In genomic region chr17:4959261-4959965, GRCh38 we compare ENCODE assay signal across 22 cellular contexts. TPM values are rescaled to one million over a fixed set of nuclear protein-coding genes. Genes with fewer than 3 reads are reported as not detected.
DNase-seq lines count a peak whose midpoint lies in the region; ATAC-seq, FAIRE-seq and TF ChIP-seq lines count a peak whose summit lies in the region.
"Had no signal": no experiment of that assay in that cellular context is flagged by ENCODE, and none has a peak within 500 bp of the region (broad histone marks: within the 10 kb centered on the region; RNA-seq: fewer than 3 reads in every experiment).

No MANE protein-coding gene starts in this region.

- WGBS in right cardiac atrium, result 86% methylated on average over 18 of the region's 18 CpGs
- WGBS in HepG2 (ENCODE audit: low lambda C conversion rate), result 94% methylated on average over 18 of the region's 18 CpGs

- no peak for TF ChIP-seq EP300 in HepG2 (IDR thresholded peaks at IDR 0.05; ENCODE audit: low read depth in 2 of 2, low read length in 2 of 2)
- TF ChIP-seq EP300 in HepG2 (CRISPR knock-in tag; IDR thresholded peaks at IDR 0.05; ENCODE audit: borderline replicate concordance), result no peak

- peaks cover 3 to 27% of the 10 kb centered on the region in 2 experiments; a peak in 3 of 5 replicates for H3K36me3 ChIP-seq in HepG2 (replicated peaks in 1 of 2; ENCODE audit: control insufficient read depth in 1 of 2, insufficient read depth in 2 of 2, low read length in 2 of 2)

- H3K27me3 ChIP-seq in right cardiac atrium (ENCODE audit: control insufficient read depth, insufficient read depth) (no peaks in the 10 kb centered on the region), HepG2 (ENCODE audit: control insufficient read depth in 1 of 2, insufficient read depth in 2 of 2, low read length in 2 of 2) (no peaks in the 10 kb centered on the region)

- FAIRE-seq in HepG2 (lab: Jason Lieb, UNC), result no peak
- FAIRE-seq: astrocyte, kidney had no signal

- no peaks in the 10 kb centered on the region for H4K20me1 ChIP-seq in HepG2 (ENCODE audit: insufficient read depth, low read length)

- H2AFZ ChIP-seq in HepG2 (ENCODE audit: low read length), result no peak overlapping the region

- H3K27ac Mint-ChIP-seq in WTC11, result peak overlapping the region; percentile 33; the same call in 1 of the 2 replicates
- H3K27ac Mint-ChIP-seq in CD14-positive monocyte, result peak overlapping the region in 1 of 7 donors; percentile 26
- H3K27ac Mint-ChIP-seq: activated T-helper 1 cell treated with anti-CD3 and anti-CD28 coated beads, Interleukin-12 subunit alpha, Interleukin-12 subunit beta, Interleukin-2, Interleukin-4 antibody, amounts not matched to agents 30 ng/mL and 10 ng/mL and 1 ng/mL, durations not matched to agents 14 hours and 24 hours and 36 hours had no signal

- peaks cover 18% of the 10 kb centered on the region for H3K4me1 Mint-ChIP-seq in WTC11
- H3K4me1 Mint-ChIP-seq in CD14-positive monocyte, result peaks cover 16% of the 10 kb centered on the region

- ATAC-seq in right cardiac atrium, result peak; percentile 7 to 9
- ATAC-seq in Right ventricle myocardium superior (ENCODE audit: poor library complexity), result no peak
- peak; percentile 36 for ATAC-seq in WTC11
- ATAC-seq in HepG2, result peak; percentile 18; the same call in 2 of the 3 replicates
- ATAC-seq in GM18907 (IDR thresholded peaks at IDR 0.05; ENCODE audit: unreplicated experiment), result no peak

- H3K9ac ChIP-seq in HepG2 (ENCODE audit: insufficient read depth, low read depth, low read length), result no peak overlapping the region
- H3K9ac ChIP-seq: KMS-11 had no signal

- H3K4me3 ChIP-seq in right cardiac atrium (ENCODE audit: low read length), result no peak overlapping the region
- no peak overlapping the region for H3K4me3 ChIP-seq in HepG2 (replicated peaks in 1 of 3; ENCODE audit: insufficient read depth in 1 of 3, low read depth in 2 of 3, low read length in 3 of 3)
- H3K4me3 ChIP-seq: SK-N-MC had no signal

- no peak for TF ChIP-seq POLR2A in HepG2 (IDR thresholded peaks at IDR 0.05; ENCODE audit: insufficient read depth in 1 of 2, low read depth in 2 of 2, low read length in 2 of 2)

- H3K9me3 Mint-ChIP-seq in WTC11 (no peaks in the 10 kb centered on the region), CD14-positive monocyte (peaks cover 0 to 2% (median 0%) of the 10 kb centered on the region in 7 donors)
- H3K9me3 Mint-ChIP-seq: activated naive CD4-positive, alpha-beta T cell treated with anti-CD3 and anti-CD28 coated beads, Interleukin-2, amount 50 U/mL, for 72 hours; activated T-helper 1 cell treated with anti-CD3 and anti-CD28 coated beads, Interleukin-12 subunit alpha, Interleukin-12 subunit beta, Interleukin-2, Interleukin-4 antibody, amounts not matched to agents 30 ng/mL and 10 ng/mL and 1 ng/mL, durations not matched to agents 14 hours and 24 hours and 36 hours had no signal

- no peaks in the 10 kb centered on the region for H3K27me3 Mint-ChIP-seq in WTC11 (ENCODE audit: low read depth)
- H3K27me3 Mint-ChIP-seq in CD14-positive monocyte (ENCODE audit: low read depth in 3 of 3), result peaks cover 0 to 2% (median 0%) of the 10 kb centered on the region in 3 donors

- DNase-seq in right cardiac atrium (no peak), Right ventricle myocardium superior (no peak), WTC11 (ENCODE audit: low spot score) (no peak), HepG2 (ENCODE audit: low spot score) (no peak), SHP77 treated with DMSO at 0.1 percent for 48 hours (lab: John Stamatoyannopoulos, UW) (no peak), DMS79 treated with DMSO at 0.1 percent for 48 hours (lab: John Stamatoyannopoulos, UW) (no peak), CD14-positive monocyte (ENCODE audit: low spot score) (no peak)
- DNase-seq: activated CD4-positive, alpha-beta T cell treated with anti-CD3 and anti-CD28 coated beads for 48 hours; effector CD8-positive, alpha-beta T cell; GDM1; kidney; NCI-H187; NCI-H748 treated with DMSO at 0.1 percent for 48 hours; stimulated activated CD4-positive, alpha-beta T cell treated with anti-CD3 and anti-CD28 coated beads, Interleukin-12 subunit alpha, Interleukin-12 subunit beta, amount 100 ng/mL, for 4 hours; T-helper 2 cell had no signal

- CTCF ChIA-PET in WTC11 (lab: Charles Lee), result interaction anchor here (0.9 to 1.7 kb wide), 3 partner anchors 8 to 50 kb away, joined by 3 to 4 read pairs (median 4); partner anchors contain the start of gene ENO3
- CTCF ChIA-PET in HepG2 (lab: Yijun Ruan, JAX; ENCODE audit: low intra/inter-chr PET ratio, low total read pairs), result no interaction called here

- H3K4me1 ChIP-seq in right cardiac atrium (ENCODE audit: control insufficient read depth, insufficient read depth, low read length), result no peaks in the 10 kb centered on the region
- 0 out of 2 replicates have a peak, but pooled peaks cover 4% of the 10 kb centered on the region for H3K4me1 ChIP-seq in HepG2 (ENCODE audit: insufficient read depth, low read length)

- H3K79me2 ChIP-seq in HepG2 (ENCODE audit: insufficient read depth, low read length), result no peaks in the 10 kb centered on the region

- H3K4me3 Mint-ChIP-seq in WTC11 (no peak overlapping the region), CD14-positive monocyte (no peak overlapping the region)
- H3K4me3 Mint-ChIP-seq: activated T-helper 1 cell treated with anti-CD3 and anti-CD28 coated beads, Interleukin-12 subunit alpha, Interleukin-12 subunit beta, Interleukin-2, Interleukin-4 antibody, amounts not matched to agents 30 ng/mL and 10 ng/mL and 1 ng/mL, durations not matched to agents 14 hours and 24 hours and 36 hours had no signal

- POLR2A ChIA-PET in WTC11 (lab: Charles Lee), result interaction anchor here (0.6 to 1.6 kb wide), 2 partner anchors 8 to 14 kb away, joined by 3 to 4 read pairs; no protein-coding TSS in a partner anchor
- POLR2A ChIA-PET in HepG2 (lab: Yijun Ruan, JAX), result interaction anchor here (0.9 to 5.8 kb wide), 3 partner anchors 8 to 20 kb away, joined by 3 to 43 read pairs (median 5); partner anchors contain the start of genes ENO3, SLC25A11 and SPAG7

- H3K27ac ChIP-seq in right cardiac atrium (ENCODE audit: low read length) (no peak overlapping the region), HepG2 (ENCODE audit: extremely low read length, insufficient read depth, low read length) (no peak overlapping the region)
- H3K27ac ChIP-seq: C4-2B, KMS-11, SK-N-MC had no signal

- intact Hi-C loops in right cardiac atrium (cut with DNase I), result no loop called here
- intact Hi-C loops in Right ventricle myocardium superior (cut with DNase I), result no loop called here
- intact Hi-C loops in HepG2 (cut with micrococcal nuclease; ENCODE audit: unreplicated experiment), result no loop called here
- intact Hi-C loops in CD14-positive monocyte (cut with micrococcal nuclease), result no loop called here

- H3K36me3 Mint-ChIP-seq in WTC11, result peaks cover 7% of the 10 kb centered on the region; the same call in 1 of the 2 replicates
- H3K36me3 Mint-ChIP-seq in CD14-positive monocyte, result peaks cover 26 to 45% of the 10 kb centered on the region in 2 donors
- H3K36me3 Mint-ChIP-seq: activated naive CD4-positive, alpha-beta T cell treated with anti-CD3 and anti-CD28 coated beads, Interleukin-2, amount 50 U/mL, for 72 hours had no signal

- no peak for TF ChIP-seq CTCF in WTC11 (IDR thresholded peaks at IDR 0.05)
- TF ChIP-seq CTCF in HepG2 (CRISPR knock-in tag; IDR thresholded peaks at IDR 0.05), result no peak
- TF ChIP-seq CTCF in CD14-positive monocyte (IDR thresholded peaks at IDR 0.05), result no peak

- no peak overlapping the region for H3K4me2 ChIP-seq in HepG2 (ENCODE audit: low read depth, low read length)
- H3K4me2 ChIP-seq: KMS-11 had no signal

- H3K9me3 ChIP-seq in right cardiac atrium (ENCODE audit: control insufficient read depth, low read length), result no peaks in the 10 kb centered on the region
- H3K9me3 ChIP-seq in HepG2 (ENCODE audit: low read length), result no peaks in the 10 kb centered on the region

- TSS peak; percentile 60 for BruUV-seq in HepG2 (replicated peaks; lab: Mats Ljungman, UMichigan)

- in situ Hi-C loops in HepG2 (cut with HindIII; ENCODE audit: extremely low pct_ligation_motif_present, low pct_unique_long_range_greater_than_20kb), result no loop called here

- TF ChIP-seq RAD21 in HepG2 (CRISPR knock-in tag; IDR thresholded peaks at IDR 0.05), result no peak

RNA-seq across cellular contexts. Expression of gene SPAG7, which starts 8.2 kb away (rescaled TPM):
- total RNA-seq in right cardiac atrium (100 to 1,000 TPM; 106 to 133 (median 117) TPM), Right ventricle myocardium superior (158 TPM), WTC11 (2021) (97.3 to 103 TPM (median 101 TPM) in 3 replicates), HepG2 (2016; rRNA removed; fragmentation: Illumina TruSeq; extraction: Trizol) (59.0 and 74.8 TPM in 2 replicates)
- polyA plus RNA-seq in right cardiac atrium (164 TPM), HepG2 (2011; rRNA removed) (46.6 and 51.0 TPM in 2 replicates), CD14-positive monocyte (10 to 100 TPM; 85.1 to 96.7 TPM)
- total RNA-seq in HepG2 (2016; cell fraction: cytosol; rRNA removed; fragmentation: Illumina TruSeq; extraction: Trizol; ENCODE audit: low read depth), result 15.5 and 15.8 TPM in 2 replicates
- total RNA-seq in HepG2 (2016; cell fraction: insoluble cytoplasmic fraction; rRNA removed; fragmentation: Illumina TruSeq; extraction: Trizol), result 57.5 and 79.4 TPM in 2 replicates
- total RNA-seq in HepG2 (2016; cell fraction: membrane; rRNA removed; fragmentation: Illumina TruSeq; extraction: Trizol), result 24.4 and 25.5 TPM in 2 replicates
- total RNA-seq in HepG2 (2016; cell fraction: nucleus; rRNA removed; fragmentation: Illumina TruSeq; extraction: Trizol), result 29.6 and 30.0 TPM in 2 replicates
- 42.5 and 54.3 TPM in 2 replicates for polyA plus RNA-seq in HepG2 (2011; cell fraction: cytosol; rRNA removed)
- 48.9 and 55.1 TPM in 2 replicates for polyA plus RNA-seq in HepG2 (2011; cell fraction: nucleus; rRNA removed)
- 46.7 and 52.1 TPM in 2 replicates for polyA plus RNA-seq in HepG2 (2012)
- 18.4 and 18.9 TPM in 2 replicates for polyA plus RNA-seq in HepG2 (2016; cell fraction: cytosol; fragmentation: Illumina TruSeq; extraction: Trizol; ENCODE audit: low read depth)
- polyA plus RNA-seq in HepG2 (2016; cell fraction: insoluble cytoplasmic fraction; fragmentation: Illumina TruSeq; extraction: Trizol; ENCODE audit: low read depth), result 103 and 105 TPM in 2 replicates
- 24.3 and 25.8 TPM in 2 replicates for polyA plus RNA-seq in HepG2 (2016; cell fraction: membrane; fragmentation: Illumina TruSeq; extraction: Trizol; ENCODE audit: low read depth)
- polyA plus RNA-seq in HepG2 (2016; cell fraction: nucleus; fragmentation: Illumina TruSeq; extraction: Trizol; ENCODE audit: insufficient read depth, low read depth), result 73.4 and 75.2 TPM in 2 replicates
- 13.7 and 25.4 TPM in 2 replicates for polyA minus RNA-seq in HepG2 (2011; rRNA and poly(A)+ RNA removed; ENCODE audit: low replicate concordance)
- polyA minus RNA-seq in HepG2 (2011; cell fraction: cytosol; rRNA and poly(A)+ RNA removed), result 15.3 and 21.8 TPM in 2 replicates
- polyA minus RNA-seq in HepG2 (2011; cell fraction: nucleus; rRNA and poly(A)+ RNA removed), result 19.0 and 27.0 TPM in 2 replicates

RNA-seq across cellular contexts. Expression of gene ENO3, which starts 8.5 kb away (rescaled TPM):
- total RNA-seq in right cardiac atrium (100 to 1,000 TPM; 198 to 695 (median 246) TPM), Right ventricle myocardium superior (534 TPM), WTC11 (2021) (30.9 to 40.3 TPM (median 37.7 TPM) in 3 replicates), HepG2 (2016; rRNA removed; fragmentation: Illumina TruSeq; extraction: Trizol) (59.8 and 68.2 TPM in 2 replicates)
- polyA plus RNA-seq in right cardiac atrium (455 TPM), HepG2 (2011; rRNA removed) (51.9 and 69.8 TPM in 2 replicates), CD14-positive monocyte (under 1 TPM; 0.36 to 0.60 TPM)
- 28.3 and 29.6 TPM in 2 replicates for total RNA-seq in HepG2 (2016; cell fraction: cytosol; rRNA removed; fragmentation: Illumina TruSeq; extraction: Trizol; ENCODE audit: low read depth)
- total RNA-seq in HepG2 (2016; cell fraction: insoluble cytoplasmic fraction; rRNA removed; fragmentation: Illumina TruSeq; extraction: Trizol), result 63.3 and 64.1 TPM in 2 replicates
- total RNA-seq in HepG2 (2016; cell fraction: membrane; rRNA removed; fragmentation: Illumina TruSeq; extraction: Trizol), result 24.9 and 26.4 TPM in 2 replicates
- 60.8 and 62.5 TPM in 2 replicates for total RNA-seq in HepG2 (2016; cell fraction: nucleus; rRNA removed; fragmentation: Illumina TruSeq; extraction: Trizol)
- polyA plus RNA-seq in HepG2 (2011; cell fraction: cytosol; rRNA removed), result 25.2 and 41.5 TPM in 2 replicates
- 315 and 418 TPM in 2 replicates for polyA plus RNA-seq in HepG2 (2011; cell fraction: nucleus; rRNA removed)
- polyA plus RNA-seq in HepG2 (2012), result 30.6 and 32.9 TPM in 2 replicates
- polyA plus RNA-seq in HepG2 (2016; cell fraction: cytosol; fragmentation: Illumina TruSeq; extraction: Trizol; ENCODE audit: low read depth), result 29.4 and 30.6 TPM in 2 replicates
- 80.8 and 89.8 TPM in 2 replicates for polyA plus RNA-seq in HepG2 (2016; cell fraction: insoluble cytoplasmic fraction; fragmentation: Illumina TruSeq; extraction: Trizol; ENCODE audit: low read depth)
- 21.3 and 21.5 TPM in 2 replicates for polyA plus RNA-seq in HepG2 (2016; cell fraction: membrane; fragmentation: Illumina TruSeq; extraction: Trizol; ENCODE audit: low read depth)
- polyA plus RNA-seq in HepG2 (2016; cell fraction: nucleus; fragmentation: Illumina TruSeq; extraction: Trizol; ENCODE audit: insufficient read depth, low read depth), result 236 and 244 TPM in 2 replicates
- 27.3 and 88.8 TPM in 2 replicates for polyA minus RNA-seq in HepG2 (2011; rRNA and poly(A)+ RNA removed; ENCODE audit: low replicate concordance)
- polyA minus RNA-seq in HepG2 (2011; cell fraction: cytosol; rRNA and poly(A)+ RNA removed), result 6.0 and 7.5 TPM in 2 replicates
- polyA minus RNA-seq in HepG2 (2011; cell fraction: nucleus; rRNA and poly(A)+ RNA removed), result 27.0 and 31.7 TPM in 2 replicates

RNA-seq across cellular contexts. Expression of gene PFN1, which starts 11.1 kb away (rescaled TPM):
- total RNA-seq in right cardiac atrium, result 100 to 1,000 TPM; 148 to 229 (median 201) TPM
- 180 TPM for polyA plus RNA-seq in right cardiac atrium
- 179 TPM for total RNA-seq in Right ventricle myocardium superior
- 1,289 to 1,315 TPM (median 1,307 TPM) in 3 replicates for total RNA-seq in WTC11 (2021)
- total RNA-seq in HepG2 (2016; rRNA removed; fragmentation: Illumina TruSeq; extraction: Trizol), result 494 and 520 TPM in 2 replicates
- total RNA-seq in HepG2 (2016; cell fraction: cytosol; rRNA removed; fragmentation: Illumina TruSeq; extraction: Trizol; ENCODE audit: low read depth), result 274 and 364 TPM in 2 replicates
- 482 and 502 TPM in 2 replicates for total RNA-seq in HepG2 (2016; cell fraction: insoluble cytoplasmic fraction; rRNA removed; fragmentation: Illumina TruSeq; extraction: Trizol)
- total RNA-seq in HepG2 (2016; cell fraction: membrane; rRNA removed; fragmentation: Illumina TruSeq; extraction: Trizol), result 274 and 390 TPM in 2 replicates
- 166 and 182 TPM in 2 replicates for total RNA-seq in HepG2 (2016; cell fraction: nucleus; rRNA removed; fragmentation: Illumina TruSeq; extraction: Trizol)
- polyA plus RNA-seq in HepG2 (2011; rRNA removed), result 589 and 613 TPM in 2 replicates
- polyA plus RNA-seq in HepG2 (2011; cell fraction: cytosol; rRNA removed), result 590 and 702 TPM in 2 replicates
- polyA plus RNA-seq in HepG2 (2011; cell fraction: nucleus; rRNA removed), result 303 and 324 TPM in 2 replicates
- polyA plus RNA-seq in HepG2 (2012), result 507 and 533 TPM in 2 replicates
- polyA plus RNA-seq in HepG2 (2016; cell fraction: cytosol; fragmentation: Illumina TruSeq; extraction: Trizol; ENCODE audit: low read depth), result 515 and 664 TPM in 2 replicates
- polyA plus RNA-seq in HepG2 (2016; cell fraction: insoluble cytoplasmic fraction; fragmentation: Illumina TruSeq; extraction: Trizol; ENCODE audit: low read depth), result 954 and 1,000 TPM in 2 replicates
- 494 and 571 TPM in 2 replicates for polyA plus RNA-seq in HepG2 (2016; cell fraction: membrane; fragmentation: Illumina TruSeq; extraction: Trizol; ENCODE audit: low read depth)
- 485 and 521 TPM in 2 replicates for polyA plus RNA-seq in HepG2 (2016; cell fraction: nucleus; fragmentation: Illumina TruSeq; extraction: Trizol; ENCODE audit: insufficient read depth, low read depth)
- polyA minus RNA-seq in HepG2 (2011; rRNA and poly(A)+ RNA removed; ENCODE audit: low replicate concordance), result 456 and 623 TPM in 2 replicates
- polyA minus RNA-seq in HepG2 (2011; cell fraction: cytosol; rRNA and poly(A)+ RNA removed), result 408 and 605 TPM in 2 replicates
- 126 and 127 TPM in 2 replicates for polyA minus RNA-seq in HepG2 (2011; cell fraction: nucleus; rRNA and poly(A)+ RNA removed)
- polyA plus RNA-seq in CD14-positive monocyte, result 1,000 to 10,000 TPM; 1,582 to 1,613 TPM

RNA-seq across cellular contexts. Expression of gene RNF167, which starts 19.3 kb away (rescaled TPM):
- total RNA-seq in right cardiac atrium, result 100 to 1,000 TPM in 1 of 4 donors, 10 to 100 TPM in 3; 76.6 to 108 (median 87.5) TPM
- polyA plus RNA-seq in right cardiac atrium, result 124 TPM
- total RNA-seq in Right ventricle myocardium superior, result 85.8 TPM
- 121 to 143 TPM (median 122 TPM) in 3 replicates for total RNA-seq in WTC11 (2021)
- total RNA-seq in HepG2 (2016; rRNA removed; fragmentation: Illumina TruSeq; extraction: Trizol), result 35.7 and 44.1 TPM in 2 replicates
- 16.6 and 21.0 TPM in 2 replicates for total RNA-seq in HepG2 (2016; cell fraction: cytosol; rRNA removed; fragmentation: Illumina TruSeq; extraction: Trizol; ENCODE audit: low read depth)
- 35.1 and 40.1 TPM in 2 replicates for total RNA-seq in HepG2 (2016; cell fraction: insoluble cytoplasmic fraction; rRNA removed; fragmentation: Illumina TruSeq; extraction: Trizol)
- 55.7 and 57.0 TPM in 2 replicates for total RNA-seq in HepG2 (2016; cell fraction: membrane; rRNA removed; fragmentation: Illumina TruSeq; extraction: Trizol)
- total RNA-seq in HepG2 (2016; cell fraction: nucleus; rRNA removed; fragmentation: Illumina TruSeq; extraction: Trizol), result 35.7 and 36.1 TPM in 2 replicates
- 45.4 and 49.9 TPM in 2 replicates for polyA plus RNA-seq in HepG2 (2011; rRNA removed)
- polyA plus RNA-seq in HepG2 (2011; cell fraction: cytosol; rRNA removed), result 56.8 and 59.9 TPM in 2 replicates
- 75.7 and 85.0 TPM in 2 replicates for polyA plus RNA-seq in HepG2 (2011; cell fraction: nucleus; rRNA removed)
- 54.2 and 62.3 TPM in 2 replicates for polyA plus RNA-seq in HepG2 (2012)
- 28.1 and 30.9 TPM in 2 replicates for polyA plus RNA-seq in HepG2 (2016; cell fraction: cytosol; fragmentation: Illumina TruSeq; extraction: Trizol; ENCODE audit: low read depth)
- polyA plus RNA-seq in HepG2 (2016; cell fraction: insoluble cytoplasmic fraction; fragmentation: Illumina TruSeq; extraction: Trizol; ENCODE audit: low read depth), result 58.7 and 75.7 TPM in 2 replicates
- 80.2 and 86.8 TPM in 2 replicates for polyA plus RNA-seq in HepG2 (2016; cell fraction: membrane; fragmentation: Illumina TruSeq; extraction: Trizol; ENCODE audit: low read depth)
- 94.6 and 94.8 TPM in 2 replicates for polyA plus RNA-seq in HepG2 (2016; cell fraction: nucleus; fragmentation: Illumina TruSeq; extraction: Trizol; ENCODE audit: insufficient read depth, low read depth)
- 83.4 and 279 TPM in 2 replicates for polyA minus RNA-seq in HepG2 (2011; rRNA and poly(A)+ RNA removed; ENCODE audit: low replicate concordance)
- polyA minus RNA-seq in HepG2 (2011; cell fraction: cytosol; rRNA and poly(A)+ RNA removed), result 40.3 and 46.3 TPM in 2 replicates
- polyA minus RNA-seq in HepG2 (2011; cell fraction: nucleus; rRNA and poly(A)+ RNA removed), result 27.2 and 33.9 TPM in 2 replicates
- polyA plus RNA-seq in CD14-positive monocyte, result 10 to 100 TPM; 17.2 to 20.6 TPM

RNA-seq across cellular contexts. Expression of gene SLC25A11, which starts 19.6 kb away (rescaled TPM):
- total RNA-seq in right cardiac atrium, result 100 to 1,000 TPM; 162 to 230 (median 202) TPM
- polyA plus RNA-seq in right cardiac atrium, result 200 TPM
- total RNA-seq in Right ventricle myocardium superior, result 208 TPM
- total RNA-seq in WTC11 (2021), result 73.7 to 83.3 TPM (median 76.8 TPM) in 3 replicates
- 47.2 and 47.9 TPM in 2 replicates for total RNA-seq in HepG2 (2016; rRNA removed; fragmentation: Illumina TruSeq; extraction: Trizol)
- 22.1 and 25.5 TPM in 2 replicates for total RNA-seq in HepG2 (2016; cell fraction: cytosol; rRNA removed; fragmentation: Illumina TruSeq; extraction: Trizol; ENCODE audit: low read depth)
- 40.6 and 48.7 TPM in 2 replicates for total RNA-seq in HepG2 (2016; cell fraction: insoluble cytoplasmic fraction; rRNA removed; fragmentation: Illumina TruSeq; extraction: Trizol)
- 28.0 and 32.2 TPM in 2 replicates for total RNA-seq in HepG2 (2016; cell fraction: membrane; rRNA removed; fragmentation: Illumina TruSeq; extraction: Trizol)
- 21.3 and 23.1 TPM in 2 replicates for total RNA-seq in HepG2 (2016; cell fraction: nucleus; rRNA removed; fragmentation: Illumina TruSeq; extraction: Trizol)
- 35.0 and 35.4 TPM in 2 replicates for polyA plus RNA-seq in HepG2 (2011; rRNA removed)
- 31.3 and 45.3 TPM in 2 replicates for polyA plus RNA-seq in HepG2 (2011; cell fraction: cytosol; rRNA removed)
- 41.0 and 42.8 TPM in 2 replicates for polyA plus RNA-seq in HepG2 (2011; cell fraction: nucleus; rRNA removed)
- polyA plus RNA-seq in HepG2 (2012), result 19.7 and 27.6 TPM in 2 replicates
- polyA plus RNA-seq in HepG2 (2016; cell fraction: cytosol; fragmentation: Illumina TruSeq; extraction: Trizol; ENCODE audit: low read depth), result 21.7 and 29.8 TPM in 2 replicates
- 44.9 and 50.2 TPM in 2 replicates for polyA plus RNA-seq in HepG2 (2016; cell fraction: insoluble cytoplasmic fraction; fragmentation: Illumina TruSeq; extraction: Trizol; ENCODE audit: low read depth)
- 22.8 and 26.7 TPM in 2 replicates for polyA plus RNA-seq in HepG2 (2016; cell fraction: membrane; fragmentation: Illumina TruSeq; extraction: Trizol; ENCODE audit: low read depth)
- 36.1 and 36.6 TPM in 2 replicates for polyA plus RNA-seq in HepG2 (2016; cell fraction: nucleus; fragmentation: Illumina TruSeq; extraction: Trizol; ENCODE audit: insufficient read depth, low read depth)
- polyA minus RNA-seq in HepG2 (2011; rRNA and poly(A)+ RNA removed; ENCODE audit: low replicate concordance), result 77.5 and 91.1 TPM in 2 replicates
- polyA minus RNA-seq in HepG2 (2011; cell fraction: cytosol; rRNA and poly(A)+ RNA removed), result 17.0 and 18.5 TPM in 2 replicates
- 20.0 and 27.3 TPM in 2 replicates for polyA minus RNA-seq in HepG2 (2011; cell fraction: nucleus; rRNA and poly(A)+ RNA removed)
- polyA plus RNA-seq in CD14-positive monocyte, result 100 to 1,000 TPM; 111 to 138 TPM

Comparison
In these comparisons a context has a peak if more than half of its experiments do, and no peak if none do; other contexts are left out.
1. ATAC-seq: peak in right cardiac atrium (2 of 2), WTC11 (single experiment) and HepG2 (single experiment); none in Right ventricle myocardium superior (single experiment) and GM18907 (single experiment).